In the genomic region with DNA sequence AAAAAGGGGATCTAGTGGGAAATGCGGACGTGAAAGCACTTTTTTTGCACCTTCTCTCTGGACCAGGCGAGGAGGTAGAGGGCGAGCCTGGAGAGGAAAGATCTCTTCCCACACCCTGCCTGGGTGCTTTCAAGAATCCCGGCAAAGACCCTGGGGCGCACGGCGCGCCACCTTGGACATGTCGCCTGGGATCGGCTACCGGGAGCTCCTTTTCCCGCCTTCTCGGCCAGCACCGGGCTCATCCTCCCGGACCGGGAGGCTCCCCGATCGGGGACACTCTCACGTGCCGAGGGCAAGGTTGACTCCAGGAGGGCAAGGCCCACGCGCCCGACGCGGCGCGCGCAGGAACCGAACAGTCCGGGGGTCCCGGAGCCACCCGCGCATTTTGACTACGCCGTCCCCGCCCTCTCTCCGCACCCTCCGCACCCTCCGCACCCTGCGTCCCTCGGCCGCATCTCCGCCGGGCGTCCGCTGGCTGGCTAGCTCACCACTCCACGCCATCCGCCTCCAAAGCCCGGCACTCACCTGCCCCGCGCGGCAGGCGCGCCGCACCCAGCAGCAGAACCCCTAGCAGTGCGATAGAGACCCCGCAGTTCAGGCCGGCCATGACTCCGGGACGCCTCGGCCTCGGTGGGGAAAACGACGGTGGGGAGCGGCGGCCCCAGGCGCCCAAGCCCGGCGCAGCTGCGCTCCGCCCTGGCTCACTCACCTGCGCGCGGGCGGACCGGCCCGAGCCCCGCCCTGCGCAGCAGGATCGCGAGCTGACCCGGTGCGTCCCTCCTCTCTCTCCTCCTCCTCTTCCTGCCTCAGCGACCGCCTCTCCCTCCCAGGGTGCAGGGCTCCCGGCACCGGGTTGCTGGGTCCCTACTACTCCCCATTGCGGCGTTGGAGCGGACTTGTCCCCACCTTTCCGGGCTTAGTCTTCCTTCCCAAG, we compare ENCODE assay signal across 7 cellular contexts. TPM values are rescaled to one million over a fixed set of nuclear protein-coding genes. Genes with fewer than 3 reads are reported as not detected.
DNase-seq lines count a peak whose midpoint lies in the region; ATAC-seq, FAIRE-seq and TF ChIP-seq lines count a peak whose summit lies in the region.

A gene with protein sequence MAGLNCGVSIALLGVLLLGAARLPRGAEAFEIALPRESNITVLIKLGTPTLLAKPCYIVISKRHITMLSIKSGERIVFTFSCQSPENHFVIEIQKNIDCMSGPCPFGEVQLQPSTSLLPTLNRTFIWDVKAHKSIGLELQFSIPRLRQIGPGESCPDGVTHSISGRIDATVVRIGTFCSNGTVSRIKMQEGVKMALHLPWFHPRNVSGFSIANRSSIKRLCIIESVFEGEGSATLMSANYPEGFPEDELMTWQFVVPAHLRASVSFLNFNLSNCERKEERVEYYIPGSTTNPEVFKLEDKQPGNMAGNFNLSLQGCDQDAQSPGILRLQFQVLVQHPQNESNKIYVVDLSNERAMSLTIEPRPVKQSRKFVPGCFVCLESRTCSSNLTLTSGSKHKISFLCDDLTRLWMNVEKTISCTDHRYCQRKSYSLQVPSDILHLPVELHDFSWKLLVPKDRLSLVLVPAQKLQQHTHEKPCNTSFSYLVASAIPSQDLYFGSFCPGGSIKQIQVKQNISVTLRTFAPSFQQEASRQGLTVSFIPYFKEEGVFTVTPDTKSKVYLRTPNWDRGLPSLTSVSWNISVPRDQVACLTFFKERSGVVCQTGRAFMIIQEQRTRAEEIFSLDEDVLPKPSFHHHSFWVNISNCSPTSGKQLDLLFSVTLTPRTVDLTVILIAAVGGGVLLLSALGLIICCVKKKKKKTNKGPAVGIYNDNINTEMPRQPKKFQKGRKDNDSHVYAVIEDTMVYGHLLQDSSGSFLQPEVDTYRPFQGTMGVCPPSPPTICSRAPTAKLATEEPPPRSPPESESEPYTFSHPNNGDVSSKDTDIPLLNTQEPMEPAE (minus strand): TSS at position 698 of the 934 bp plus-strand sequence. CDS start 91 bp downstream, at position 607.

- DNase-seq in NCI-H526 treated with DMSO at 0.1 percent for 48 hours (lab: John Stamatoyannopoulos, UW) = peak; percentile 73
- DNase-seq in H1 (ENCODE audit: low read depth in 1 of 2, low spot score in 2 of 2) = peak in 1 of 2 experiments; percentile 82
- DNase-seq in stimulated activated CD4-positive, alpha-beta T cell treated with anti-CD3 and anti-CD28 coated beads, Interleukin-1b, Interleukin-23, amount 100 ng/mL, for 48 hours = no peak
- DNase-seq in T-helper 9 cell = no peak

- no peak within 1 kb of the TSS for H3K23ac ChIP-seq in H1 (ENCODE audit: insufficient read length)

- H3K56ac ChIP-seq in H1 (replicated peaks; ENCODE audit: insufficient read length, low read depth, low read length) = peak within 1 kb of the TSS; percentile 90

- FAIRE-seq in H1 (lab: Jason Lieb, UNC) = no peak

- peak within 1 kb of the TSS; percentile 34 for H4K5ac ChIP-seq in H1 (ENCODE audit: insufficient read length, low read depth, low read length)

- H3K27me3 ChIP-seq in H1 (replicated peaks in 1 of 4; ENCODE audit: control insufficient read depth in 3 of 4, extremely low read depth in 1 of 4, insufficient read depth in 3 of 4, low read length in 3 of 4) (peaks cover 6 to 30% (median 20%) of the 10 kb centered on the region in 4 experiments), muscle layer of colon (ENCODE audit: control insufficient read depth in 1 of 2, insufficient read depth in 2 of 2, low read length in 2 of 2) (peaks cover 0 to 20% of the 10 kb centered on the region in 2 donors)

- H3K27ac ChIP-seq in H1 (ENCODE audit: low read depth, low read length) = no peak within 1 kb of the TSS
- H3K27ac ChIP-seq in muscle layer of colon (ENCODE audit: low read depth, low read length) = no peak within 1 kb of the TSS

- no peak for TF ChIP-seq RAD21 in H1 (IDR thresholded peaks at IDR 0.05 in 1 of 2, conservative IDR thresholded peaks at IDR 0.05 in 1 of 2; ENCODE audit: low read depth in 2 of 2, low read length in 2 of 2)

- no peaks in the 10 kb centered on the region for H3K9me3 ChIP-seq in H1 (ENCODE audit: insufficient read depth in 2 of 2, low read depth in 1 of 2, low read length in 1 of 2)
- no peaks in the 10 kb centered on the region for H3K9me3 ChIP-seq in muscle layer of colon (ENCODE audit: low read length)

- peak within 1 kb of the TSS; percentile 67 to 90 (median 76) for H3K4me3 ChIP-seq in H1 (ENCODE audit: extremely low read depth in 1 of 4, insufficient read depth in 2 of 4, low read depth in 3 of 4, low read length in 4 of 4)
- peak within 1 kb of the TSS; percentile 47 to 58 for H3K4me3 ChIP-seq in muscle layer of colon (ENCODE audit: low read depth in 1 of 2, low read length in 2 of 2)

- CTCF ChIA-PET in H1 (lab: Charles Lee; ENCODE audit: partially characterized antibody) = interaction anchor here (1.3 to 2.4 kb wide), 4 partner anchors 9 to 67 kb away, joined by 4 to 6 read pairs (median 6); no protein-coding TSS in a partner anchor

- peaks cover 3 to 12% (median 5%) of the 10 kb centered on the region in 4 experiments for H3K4me1 ChIP-seq in H1 (replicated peaks in 1 of 4; ENCODE audit: control insufficient read depth in 3 of 4, insufficient read depth in 4 of 4, low read length in 3 of 4)
- H3K4me1 ChIP-seq in muscle layer of colon (ENCODE audit: insufficient read depth, low read length) = peaks cover 20% of the 10 kb centered on the region

- H4K91ac ChIP-seq in H1 (replicated peaks; ENCODE audit: insufficient read length, low read length) = peak within 1 kb of the TSS; percentile 90

- POLR2A ChIA-PET in H1 (lab: Charles Lee; ENCODE audit: partially characterized antibody) = interaction anchor here (0.6 to 2.6 kb wide), 7 partner anchors 8 to 514 kb away, joined by 3 to 11 read pairs (median 4); no protein-coding TSS in a partner anchor

- H2AFZ ChIP-seq in H1 (ENCODE audit: low read length) = peak within 1 kb of the TSS; percentile 92

- H3K14ac ChIP-seq in H1 (ENCODE audit: insufficient read length) = no peak within 1 kb of the TSS

- no peak for ATAC-seq in GM21825 (IDR thresholded peaks at IDR 0.05; ENCODE audit: unreplicated experiment)

- peaks cover 2 to 3% of the 10 kb centered on the region in 2 experiments for H4K20me1 ChIP-seq in H1 (replicated peaks in 1 of 2; ENCODE audit: control insufficient read depth in 1 of 2, insufficient read depth in 2 of 2, low read length in 2 of 2)

- H2BK20ac ChIP-seq in H1 (ENCODE audit: low read length) = peak within 1 kb of the TSS; percentile 9; the same call in 1 of the 2 replicates

- no peak for TF ChIP-seq EP300 in H1 (IDR thresholded peaks at IDR 0.05; ENCODE audit: borderline replicate concordance in 1 of 2, low read depth in 2 of 2, low read length in 2 of 2)

- H3K18ac ChIP-seq in H1 (ENCODE audit: extremely low read depth, low read length) = peak within 1 kb of the TSS; percentile 99

- no peak within 1 kb of the TSS for H2BK120ac ChIP-seq in H1 (replicated peaks; ENCODE audit: low read depth, low read length)

- WGBS in H1 (ENCODE audit: extremely low coverage in 1 of 2, insufficient coverage in 1 of 2, insufficient read length in 1 of 2, insufficient replicate concordance in 2 of 2, low coverage in 1 of 2, low lambda C conversion rate in 2 of 2, missing lambda C conversion rate in 1 of 2), 2 experiments = 0% methylated on average over 58 of the region's 92 CpGs; no CpG with 5 or more reads in 1 of the 2 experiments

- H3K79me1 ChIP-seq in H1 (ENCODE audit: low read depth, low read length) = peaks cover 4% of the 10 kb centered on the region; the same call in 1 of the 2 replicates

- H3K4ac ChIP-seq in H1 (replicated peaks; ENCODE audit: insufficient read length, low read depth, low read length) = no peak within 1 kb of the TSS

- H2BK12ac ChIP-seq in H1 (ENCODE audit: low read depth, low read length) = peak within 1 kb of the TSS; percentile 50; the same call in 1 of the 2 replicates

- H3K36me3 ChIP-seq in H1 (ENCODE audit: control insufficient read depth in 2 of 4, insufficient read depth in 4 of 4, low read length in 3 of 4) (no peaks in the 10 kb centered on the region), muscle layer of colon (ENCODE audit: insufficient read depth, low read length) (no peaks in the 10 kb centered on the region)

- TF ChIP-seq POLR2A in GM18526 (IDR thresholded peaks at IDR 0.05; ENCODE audit: extremely low read depth, insufficient read length) = peak; percentile 29
- TF ChIP-seq POLR2A in H1 (IDR thresholded peaks at IDR 0.05; ENCODE audit: control extremely low read depth in 1 of 2, low read depth in 2 of 2, low read length in 2 of 2) = peak in 1 of 2 experiments; percentile 61; a peak in 2 of 3 replicates

- no peak for TF ChIP-seq CTCF in H1 (IDR thresholded peaks at IDR 0.05; ENCODE audit: control extremely low read depth in 1 of 3, insufficient read depth in 1 of 3, low read depth in 1 of 3, low read length in 3 of 3)

- H3K4me2 ChIP-seq in H1 (ENCODE audit: insufficient read depth in 1 of 2, low read depth in 2 of 2, low read length in 2 of 2) = peak within 1 kb of the TSS; percentile 73 to 96

- H2BK5ac ChIP-seq in H1 (ENCODE audit: low read depth, low read length) = peak within 1 kb of the TSS; percentile 44; the same call in 1 of the 2 replicates

- peaks cover 0 to 29% of the 10 kb centered on the region in 2 experiments; a peak in 2 of 4 replicates for H3K79me2 ChIP-seq in H1 (ENCODE audit: control insufficient read depth in 1 of 2, insufficient read depth in 2 of 2, low read length in 2 of 2)

- H2AK5ac ChIP-seq in H1 (ENCODE audit: low read depth, low read length) = no peak within 1 kb of the TSS

- H3K9ac ChIP-seq in H1 (replicated peaks in 1 of 4; ENCODE audit: extremely low read depth in 1 of 4, low read depth in 3 of 4, low read length in 3 of 4) = peak within 1 kb of the TSS; percentile 47 to 63 (median 58); a peak in 6 of 7 replicates
- H3K9ac ChIP-seq in muscle layer of colon (ENCODE audit: low read length) = no peak within 1 kb of the TSS

- peak within 1 kb of the TSS; percentile 85; the same call in 1 of the 2 replicates for H2BK15ac ChIP-seq in H1 (ENCODE audit: low read length)

- peaks cover 12% of the 10 kb centered on the region for H3K23me2 ChIP-seq in H1 (ENCODE audit: low read depth, low read length)

- peak within 1 kb of the TSS; percentile 92 for H4K8ac ChIP-seq in H1 (ENCODE audit: extremely low read depth, insufficient read depth, low read length)

TF ChIP-seq in H1, 55 proteins besides CTCF, POLR2A, EP300 and RAD21 (continues in another document):
- no peak for TF ChIP-seq TAF7 (optimal IDR thresholded peaks at IDR 0.05; ENCODE audit: borderline replicate concordance, low read depth, low read length)
- TF ChIP-seq SIN3A (conservative IDR thresholded peaks at IDR 0.05 in 1 of 2, IDR thresholded peaks at IDR 0.05 in 1 of 2; ENCODE audit: low read depth in 1 of 2, low read length in 2 of 2) = peak in 1 of 2 experiments; percentile 19; a peak in 1 of 4 replicates

RNA-seq across cellular contexts. Expression of the gene that starts here (rescaled TPM):
- total RNA-seq in H1 (2021; fragmentation: NEBNext Ultra II Directional; extraction: Animal tissue kit (Norgen Biotek cat#: 25700)) = 21.2 and 23.3 TPM in 2 replicates
- polyA plus RNA-seq in H1 (2011; rRNA removed) = 10.0 and 10.1 TPM in 2 replicates
- polyA plus RNA-seq in H1 (2011; cell fraction: cytosol; rRNA removed) = 8.8 TPM
- 14.0 TPM for polyA plus RNA-seq in H1 (2011; cell fraction: nucleus; rRNA removed)
- 10.8 to 12.0 TPM (median 11.1 TPM) in 4 replicates for polyA plus RNA-seq in H1 (2012, experiment 1 of 2)
- 5.5 TPM for polyA plus RNA-seq in H1 (2012, experiment 2 of 2)
- 20.0 TPM for polyA plus RNA-seq in H1 (2013, experiment 1 of 2)
- 22.4 TPM for polyA plus RNA-seq in H1 (2013, experiment 2 of 2)
- polyA minus RNA-seq in H1 (2011; rRNA and poly(A)+ RNA removed) = 17.6 and 19.4 TPM in 2 replicates
- 14.3 TPM for polyA minus RNA-seq in H1 (2011; cell fraction: cytosol; rRNA and poly(A)+ RNA removed)
- 11.4 TPM for polyA minus RNA-seq in H1 (2011; cell fraction: nucleus; rRNA and poly(A)+ RNA removed)
